In genomic region chr12:45269407-45269741, GRCh38 we compare ENCODE assay signal across 11 cellular contexts. TPM values are rescaled to one million over a fixed set of nuclear protein-coding genes. Genes with fewer than 3 reads are reported as not detected.
DNase-seq lines count a peak whose midpoint lies in the region; ATAC-seq and TF ChIP-seq lines count a peak whose summit lies in the region.
"Had no signal": no experiment of that assay in that cellular context is flagged by ENCODE, and none has a peak within 500 bp of the region (broad histone marks: within the 10 kb centered on the region; RNA-seq: fewer than 3 reads in every experiment).

No MANE protein-coding gene starts in this region.

- no peaks in the 10 kb centered on the region for H3K36me3 Mint-ChIP-seq in Calu3 (ENCODE audit: insufficient read depth, unreplicated experiment)
- peaks cover 4% of the 10 kb centered on the region for H3K36me3 Mint-ChIP-seq in activated CD4-positive, alpha-beta T cell treated with anti-CD3 and anti-CD28 coated beads, Interleukin-2, amount 10 ng/mL, durations not matched to agents 7 days and 5 days (ENCODE audit: low read depth)

- peaks cover 31% of the 10 kb centered on the region for H3K4me1 Mint-ChIP-seq in Calu3 (ENCODE audit: low read depth, unreplicated experiment)
- peaks cover 5% of the 10 kb centered on the region for H3K4me1 Mint-ChIP-seq in activated CD4-positive, alpha-beta T cell treated with anti-CD3 and anti-CD28 coated beads, Interleukin-2, amount 10 ng/mL, durations not matched to agents 7 days and 5 days

- H3K27ac Mint-ChIP-seq in Calu3 (ENCODE audit: unreplicated experiment), result peak overlapping the region; percentile 50
- no peak overlapping the region for H3K27ac Mint-ChIP-seq in activated CD4-positive, alpha-beta T cell treated with anti-CD3 and anti-CD28 coated beads, Interleukin-2, amount 10 ng/mL, durations not matched to agents 7 days and 5 days
- H3K27ac Mint-ChIP-seq: CD4-positive, alpha-beta T cell; stimulated activated naive CD8-positive, alpha-beta T cell treated with anti-CD3 and anti-CD28 coated beads, Interleukin-15, Interleukin-2, amounts not matched to agents 100 ng/mL and 50 ng/mL, for 24 hours had no signal

- in situ Hi-C loops in gastrocnemius medialis (cut with MboI; ENCODE audit: low sequenced_read_pairs in 4 of 4), result no loop called here

- CTCF ChIA-PET in Calu3 (lab: Charles Lee), result interaction anchor here (1.2 to 1.7 kb wide), 3 partner anchors 52 to 99 kb away, joined by 3 to 8 read pairs (median 6); partner anchors contain the start of gene ANO6
- CTCF ChIA-PET in activated CD4-positive, alpha-beta T cell treated with anti-CD3 and anti-CD28 coated beads, Interleukin-2, amount 10 ng/mL, durations not matched to agents 7 days and 5 days (lab: Charles Lee), result no interaction called here

- no peak for ATAC-seq in gastrocnemius medialis

- H3K27me3 Mint-ChIP-seq in Calu3 (ENCODE audit: unreplicated experiment), result no peaks in the 10 kb centered on the region
- H3K27me3 Mint-ChIP-seq in activated CD4-positive, alpha-beta T cell treated with anti-CD3 and anti-CD28 coated beads, Interleukin-2, amount 10 ng/mL, durations not matched to agents 7 days and 5 days, result no peaks in the 10 kb centered on the region
- H3K27me3 Mint-ChIP-seq: CD4-positive, alpha-beta T cell; stimulated activated naive CD8-positive, alpha-beta T cell treated with anti-CD3 and anti-CD28 coated beads, Interleukin-15, Interleukin-2, amounts not matched to agents 100 ng/mL and 50 ng/mL, for 24 hours had no signal

- POLR2A ChIA-PET in activated CD4-positive, alpha-beta T cell treated with anti-CD3 and anti-CD28 coated beads, Interleukin-2, amount 10 ng/mL, durations not matched to agents 7 days and 5 days (lab: Charles Lee), result no interaction called here

- peaks cover 32% of the 10 kb centered on the region for H3K4me1 ChIP-seq in hepatocyte (ENCODE audit: insufficient read depth)
- peaks cover 50 to 70% of the 10 kb centered on the region in 2 donors for H3K4me1 ChIP-seq in gastrocnemius medialis

- peak overlapping the region; percentile 65 for H3K4me2 ChIP-seq in hepatocyte

- BruUV-seq in Calu3 (replicated peaks; lab: Mats Ljungman, UMichigan), result no TSS peak

- WGBS in hepatocyte (ENCODE audit: low lambda C conversion rate, missing lambda C conversion rate), result 51% methylated on average over 2 of the region's 2 CpGs

- H3K4me3 ChIP-seq in SK-N-MC (peak overlapping the region; percentile 58), hepatocyte (no peak overlapping the region), gastrocnemius medialis (no peak overlapping the region)

- no peak for DNase-seq in Calu3
- no peak for DNase-seq in SK-N-MC (ENCODE audit: low read depth, low spot score)
- no peak for DNase-seq in hepatocyte (ENCODE audit: low spot score)
- no peak for DNase-seq in gastrocnemius medialis
- DNase-seq in GOT3 (lab: John Stamatoyannopoulos, UW), result no peak
- no peak for DNase-seq in activated CD4-positive, alpha-beta T cell treated with anti-CD3 and anti-CD28 coated beads, Interleukin-2, amount 10 ng/mL, durations not matched to agents 7 days and 5 days
- no peak for DNase-seq in A172 (ENCODE audit: low spot score)
- DNase-seq in NCI-H2081 (lab: John Stamatoyannopoulos, UW), result no peak
- DNase-seq: CD4-positive, alpha-beta T cell; NCI-H2171 treated with DMSO at 0.1 percent for 48 hours had no signal

- H3K9me2 ChIP-seq in hepatocyte (replicated peaks; ENCODE audit: insufficient read depth), result no peaks in the 10 kb centered on the region

- H3K27me3 ChIP-seq in hepatocyte (no peaks in the 10 kb centered on the region), gastrocnemius medialis (no peaks in the 10 kb centered on the region)

- H3K36me3 ChIP-seq in SK-N-MC (ENCODE audit: insufficient read depth, low read length) (no peaks in the 10 kb centered on the region; the same call in 1 of the 2 replicates), hepatocyte (replicated peaks; ENCODE audit: insufficient read depth, low read depth) (no peaks in the 10 kb centered on the region), gastrocnemius medialis (no peaks in the 10 kb centered on the region)

- TF ChIP-seq CTCF in Calu3 (IDR thresholded peaks at IDR 0.05; ENCODE audit: unreplicated experiment) (no peak), hepatocyte (IDR thresholded peaks at IDR 0.05; ENCODE audit: poor library complexity) (no peak), gastrocnemius medialis (IDR thresholded peaks at IDR 0.05 in 4 of 5, conservative IDR thresholded peaks at IDR 0.05 in 1 of 5) (no peak)

- TF ChIP-seq POLR2A in gastrocnemius medialis (IDR thresholded peaks at IDR 0.05), result no peak

- intact Hi-C loops in Calu3 (cut with micrococcal nuclease; ENCODE audit: unreplicated experiment) (loop anchor here (1.0 to 5.0 kb wide), 3 partner anchors 37 to 119 kb away; no protein-coding TSS in a partner anchor), gastrocnemius medialis (cut with DNase I; ENCODE audit: low total_unique reads) (no loop called here)

- H3K79me2 ChIP-seq in hepatocyte, result peaks cover 72% of the 10 kb centered on the region

- no peak overlapping the region for H3K9ac ChIP-seq in SK-N-MC (ENCODE audit: insufficient read length)

- H3K9me3 Mint-ChIP-seq in Calu3 (ENCODE audit: low read depth, unreplicated experiment), result no peaks in the 10 kb centered on the region
- H3K9me3 Mint-ChIP-seq in activated CD4-positive, alpha-beta T cell treated with anti-CD3 and anti-CD28 coated beads, Interleukin-2, amount 10 ng/mL, durations not matched to agents 7 days and 5 days, result no peaks in the 10 kb centered on the region
- H3K9me3 Mint-ChIP-seq: CD4-positive, alpha-beta T cell; stimulated activated naive CD8-positive, alpha-beta T cell treated with anti-CD3 and anti-CD28 coated beads, Interleukin-15, Interleukin-2, amounts not matched to agents 100 ng/mL and 50 ng/mL, for 24 hours had no signal

- H3K9me3 ChIP-seq in SK-N-MC (ENCODE audit: low read depth, low read length), result no peaks in the 10 kb centered on the region
- H3K9me3 ChIP-seq in hepatocyte (ENCODE audit: low read depth), result no peaks in the 10 kb centered on the region
- no peaks in the 10 kb centered on the region for H3K9me3 ChIP-seq in gastrocnemius medialis

- no peak overlapping the region for H2AFZ ChIP-seq in hepatocyte

- peak overlapping the region; percentile 26 for H3K4me3 Mint-ChIP-seq in Calu3 (ENCODE audit: low read depth, unreplicated experiment)
- no peak overlapping the region for H3K4me3 Mint-ChIP-seq in activated CD4-positive, alpha-beta T cell treated with anti-CD3 and anti-CD28 coated beads, Interleukin-2, amount 10 ng/mL, durations not matched to agents 7 days and 5 days
- H3K4me3 Mint-ChIP-seq: CD4-positive, alpha-beta T cell; stimulated activated naive CD8-positive, alpha-beta T cell treated with anti-CD3 and anti-CD28 coated beads, Interleukin-15, Interleukin-2, amounts not matched to agents 100 ng/mL and 50 ng/mL, for 24 hours had no signal

- H4K20me1 ChIP-seq in hepatocyte (ENCODE audit: insufficient read depth, poor library complexity, severe bottlenecking), result no peaks in the 10 kb centered on the region

- H3K27ac ChIP-seq in SK-N-MC (peak overlapping the region; percentile 62), hepatocyte (peak overlapping the region; percentile 64), gastrocnemius medialis (peak overlapping the region; percentile 42 to 73 (median 51))

RNA-seq across cellular contexts. Expression of gene ANO6, which starts 53.5 kb away (rescaled TPM):
- total RNA-seq in Calu3 (2022), result 28.8 and 34.2 TPM in 2 replicates
- total RNA-seq in hepatocyte, result 80.0 and 82.2 TPM in 2 replicates
- polyA plus RNA-seq in hepatocyte, result 45.7 and 50.4 TPM in 2 replicates
- total RNA-seq in gastrocnemius medialis, result 100 to 1,000 TPM in 1 of 4 donors, 10 to 100 TPM in 3; 75.4 to 100 (median 91.8) TPM
- 10 to 100 TPM; 27.3 to 32.0 TPM for total RNA-seq in activated CD4-positive, alpha-beta T cell treated with anti-CD3 and anti-CD28 coated beads, Interleukin-2, amount 10 ng/mL, durations not matched to agents 7 days and 5 days
- total RNA-seq in A172 (2014; rRNA removed; shearing (Covaris generic)), result 99.9 and 105 TPM in 2 replicates
